In the genomic region with DNA sequence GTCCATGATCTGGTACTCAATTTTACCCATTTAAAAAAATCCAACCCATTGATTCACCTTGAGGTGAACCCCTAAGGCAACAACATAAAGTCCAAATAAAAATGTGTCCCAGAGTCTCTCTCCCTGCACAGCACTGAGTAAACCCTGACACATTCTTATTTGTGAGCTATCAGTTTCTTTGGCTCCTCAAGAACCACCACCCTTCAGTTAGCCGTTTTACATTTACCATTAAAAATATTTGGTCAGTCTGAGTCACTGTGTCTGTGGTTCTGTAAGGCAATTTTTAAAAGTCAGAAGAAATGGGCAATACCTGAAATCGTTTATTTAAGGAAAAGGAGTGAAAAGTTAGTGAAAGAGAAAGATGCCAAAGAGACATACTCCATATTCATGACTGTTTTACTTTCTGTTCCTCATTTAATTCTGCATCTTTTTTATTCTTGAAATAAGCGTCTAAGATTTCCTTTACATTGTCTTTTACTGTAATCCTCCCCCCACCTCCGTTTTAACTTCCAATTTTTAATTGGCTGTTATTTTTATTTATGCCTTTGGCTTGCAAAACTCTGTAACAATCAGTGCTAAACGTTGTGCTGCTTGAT, we compare ENCODE assay signal across 23 cellular contexts.
A peak's percentile ranks its signal among the peaks of the same experiment; 100 is the strongest.
DNase-seq lines count a peak whose midpoint lies in the region; ATAC-seq, FAIRE-seq and TF ChIP-seq lines count a peak whose summit lies in the region.
"Had no signal": no experiment of that assay in that cellular context is flagged by ENCODE, and none has a peak within 500 bp of the region (broad histone marks: within the 10 kb centered on the region; RNA-seq: fewer than 3 reads in every experiment).

No MANE protein-coding gene starts in this region.

- DNase-seq in CD1c-positive myeloid dendritic cell (ENCODE audit: extremely low spot score): peak; percentile 19
- DNase-seq in NOMO-1 treated with DMSO at 0.1 percent for 48 hours (lab: John Stamatoyannopoulos, UW; ENCODE audit: unreplicated experiment): peak; percentile 70
- peak; percentile 38 for DNase-seq in bronchial epithelial cell (ENCODE audit: low read depth)
- DNase-seq in activated CD4-positive, CD25-positive, alpha-beta regulatory T cell (lab: John Stamatoyannopoulos, UW): no peak
- DNase-seq in effector CD4-positive, alpha-beta T cell: no peak
- no peak for DNase-seq in gastrocnemius medialis
- DNase-seq in hypothalamus (lab: John Stamatoyannopoulos, UW): no peak
- DNase-seq: activated CD4-positive, alpha-beta memory T cell treated with anti-CD3 and anti-CD28 coated beads for 36 hours; activated T-cell treated with anti-CD3 and anti-CD28 coated beads, Interleukin-2, amount 50 U/mL, for 72 hours; H9; hippocampal formation; kidney; mesendoderm; NCI-H2029; NCI-H524 treated with DMSO at 0.1 percent for 48 hours; nephron progenitor cell; small intestine; T-cell had no signal

- H3K9me3 ChIP-seq in gastrocnemius medialis: no peaks in the 10 kb centered on the region
- H3K9me3 ChIP-seq: Caco-2, prostate gland had no signal

- in situ Hi-C loops in gastrocnemius medialis (cut with MboI; ENCODE audit: low sequenced_read_pairs in 4 of 4): no loop called here

- TF ChIP-seq POLR2A in gastrocnemius medialis (IDR thresholded peaks at IDR 0.05): no peak

- H3K36me3 ChIP-seq in bronchial epithelial cell (ENCODE audit: control insufficient read depth, insufficient read depth, low read length): no peaks in the 10 kb centered on the region
- no peaks in the 10 kb centered on the region for H3K36me3 ChIP-seq in gastrocnemius medialis
- H3K36me3 ChIP-seq: prostate gland had no signal

- FAIRE-seq in bronchial epithelial cell (lab: Jason Lieb, UNC): no peak
- FAIRE-seq: G401.6, kidney, small intestine had no signal

- H3K4me3 ChIP-seq in bronchial epithelial cell (ENCODE audit: low read depth, low read length): no peak overlapping the region
- no peak overlapping the region for H3K4me3 ChIP-seq in gastrocnemius medialis
- H3K4me3 ChIP-seq: prostate gland had no signal

- TF ChIP-seq CTCF in bronchial epithelial cell (IDR thresholded peaks at IDR 0.05; ENCODE audit: insufficient read depth, low read length, severe bottlenecking) (no peak), gastrocnemius medialis (IDR thresholded peaks at IDR 0.05 in 4 of 5, conservative IDR thresholded peaks at IDR 0.05 in 1 of 5) (no peak)

- H3K27me3 ChIP-seq in bronchial epithelial cell (ENCODE audit: control insufficient read depth, insufficient read depth, low read length): no peaks in the 10 kb centered on the region
- H3K27me3 ChIP-seq in gastrocnemius medialis: no peaks in the 10 kb centered on the region

- H3K4me1 ChIP-seq in gastrocnemius medialis: no peaks in the 10 kb centered on the region

- peak; percentile 29 for ATAC-seq in GM21447 (IDR thresholded peaks at IDR 0.05; ENCODE audit: unreplicated experiment)
- ATAC-seq in gastrocnemius medialis: no peak
- ATAC-seq: activated T-cell treated with anti-CD3 and anti-CD28 coated beads, Interleukin-2, amount 50 U/mL, for 72 hours; T-cell had no signal

- no peak overlapping the region for H3K27ac ChIP-seq in gastrocnemius medialis
- H3K27ac ChIP-seq: prostate gland, VCaP had no signal

- intact Hi-C loops in gastrocnemius medialis (cut with DNase I; ENCODE audit: low total_unique reads): no loop called here

Comparison
In these comparisons a context has a peak if more than half of its experiments do, and no peak if none do; other contexts are left out.
1. DNase-seq: peak in CD1c-positive myeloid dendritic cell (single experiment), NOMO-1 treated with DMSO at 0.1 percent for 48 hours (single experiment) and bronchial epithelial cell (single experiment); none in activated CD4-positive, CD25-positive, alpha-beta regulatory T cell (0 of 4), effector CD4-positive, alpha-beta T cell (single experiment), gastrocnemius medialis (0 of 2) and hypothalamus (0 of 51).